In the genomic region with DNA sequence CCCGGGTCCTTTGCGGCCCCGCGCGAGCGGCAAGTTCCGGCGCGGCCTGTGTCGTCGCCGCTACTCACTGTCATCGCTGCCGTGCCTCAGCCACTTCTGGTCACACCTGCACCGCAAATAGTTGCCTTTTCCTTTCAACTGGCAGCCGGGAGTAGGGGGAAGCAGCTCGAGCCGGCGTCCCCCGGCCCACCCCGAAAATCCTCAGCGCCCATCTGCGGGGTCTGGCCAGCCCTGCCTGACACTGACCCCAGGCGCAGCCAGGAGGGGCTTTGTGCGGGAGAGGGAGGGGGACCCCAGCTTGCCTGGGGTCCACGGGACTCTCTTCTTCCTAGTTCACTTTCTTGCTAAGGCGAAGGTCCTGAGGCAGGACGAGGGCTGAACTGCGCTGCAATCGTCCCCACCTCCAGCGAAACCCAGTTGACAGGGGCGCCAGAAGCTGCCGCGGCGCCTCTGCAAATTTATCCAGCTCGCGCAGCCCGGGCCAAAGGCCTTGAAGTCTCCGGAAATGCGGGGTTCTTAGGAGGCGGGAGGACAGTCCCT, we compare ENCODE assay signal across 10 cellular contexts. TPM values are rescaled to one million over a fixed set of nuclear protein-coding genes. Genes with fewer than 3 reads are reported as not detected.
DNase-seq lines count a peak whose midpoint lies in the region; ATAC-seq, FAIRE-seq and TF ChIP-seq lines count a peak whose summit lies in the region.
"Had no signal": no experiment of that assay in that cellular context is flagged by ENCODE, and none has a peak within 500 bp of the region (broad histone marks: within the 10 kb centered on the region; RNA-seq: fewer than 3 reads in every experiment).

No MANE protein-coding gene starts in this region.

- POLR2A ChIA-PET in activated CD4-positive, alpha-beta T cell treated with anti-CD3 and anti-CD28 coated beads for 36 hours (lab: Charles Lee): no interaction called here
- POLR2A ChIA-PET in activated B cell treated with CpG ODN at 0.5 μM for 24 hours (lab: Charles Lee): no interaction called here

- WGBS in stomach, 5 donors: 3 to 18% (median 6%) methylated on average over 20 to 41 of the region's 41 CpGs

- no peak for TF ChIP-seq EP300 in stomach (IDR thresholded peaks at IDR 0.05)

- CTCF ChIA-PET in activated CD4-positive, alpha-beta T cell treated with anti-CD3 and anti-CD28 coated beads for 36 hours (lab: Charles Lee): interaction anchor here (0.6 to 1.7 kb wide), 5 partner anchors 31 to 208 kb away, joined by 3 to 5 read pairs (median 4); no protein-coding TSS in a partner anchor
- CTCF ChIA-PET in activated B cell treated with CpG ODN at 0.5 μM for 24 hours (lab: Charles Lee): interaction anchor here (0.9 kb wide), 1 partner anchor 33 kb away, joined by 3 read pairs; no protein-coding TSS in a partner anchor

- H3K4me1 Mint-ChIP-seq in activated CD4-positive, alpha-beta T cell treated with anti-CD3 and anti-CD28 coated beads for 36 hours: peaks cover 28% of the 10 kb centered on the region
- peaks cover 41% of the 10 kb centered on the region for H3K4me1 Mint-ChIP-seq in activated B cell treated with CpG ODN at 0.5 μM for 24 hours

- H3K27me3 Mint-ChIP-seq in activated CD4-positive, alpha-beta T cell treated with anti-CD3 and anti-CD28 coated beads for 36 hours: peaks cover 68% of the 10 kb centered on the region
- peaks cover 66% of the 10 kb centered on the region for H3K27me3 Mint-ChIP-seq in activated B cell treated with CpG ODN at 0.5 μM for 24 hours

- peak overlapping the region; percentile 67 for H3K4me3 Mint-ChIP-seq in activated CD4-positive, alpha-beta T cell treated with anti-CD3 and anti-CD28 coated beads for 36 hours
- peak overlapping the region; percentile 71 for H3K4me3 Mint-ChIP-seq in activated B cell treated with CpG ODN at 0.5 μM for 24 hours

- peak; percentile 61 for DNase-seq in activated CD4-positive, alpha-beta T cell treated with anti-CD3 and anti-CD28 coated beads for 36 hours
- no peak for DNase-seq in activated CD4-positive, alpha-beta T cell treated with anti-CD3 and anti-CD28 coated beads for 4 hours
- DNase-seq in activated B cell treated with CpG ODN at 0.5 μM for 24 hours (no peak), left lung (no peak), stomach (no peak), HPDE6-E6E7 (ENCODE audit: extremely low spot score) (no peak), GM19239 (ENCODE audit: insufficient read length, low spot score) (no peak)

- H3K9me3 Mint-ChIP-seq in activated CD4-positive, alpha-beta T cell treated with anti-CD3 and anti-CD28 coated beads for 36 hours (ENCODE audit: low read depth): no peaks in the 10 kb centered on the region
- no peaks in the 10 kb centered on the region for H3K9me3 Mint-ChIP-seq in activated B cell treated with CpG ODN at 0.5 μM for 24 hours

- H3K4me1 ChIP-seq in left lung: peaks cover 20 to 26% of the 10 kb centered on the region in 2 donors
- H3K4me1 ChIP-seq in stomach: peaks cover 37 to 80% (median 57%) of the 10 kb centered on the region in 4 donors

- peaks cover 98 to 100% of the 10 kb centered on the region in 2 donors for H3K27me3 ChIP-seq in left lung
- peaks cover 42 to 100% (median 99%) of the 10 kb centered on the region in 3 donors for H3K27me3 ChIP-seq in stomach

- H3K9me3 ChIP-seq in left lung: no peaks in the 10 kb centered on the region
- no peaks in the 10 kb centered on the region for H3K9me3 ChIP-seq in stomach

- H3K27ac ChIP-seq in left lung (no peak overlapping the region), stomach (no peak overlapping the region)

- TF ChIP-seq POLR2A in stomach (IDR thresholded peaks at IDR 0.05): no peak

- H3K36me3 ChIP-seq in left lung: no peaks in the 10 kb centered on the region
- H3K36me3 ChIP-seq in stomach: no peaks in the 10 kb centered on the region

- peak overlapping the region; percentile 5 to 24 for H3K4me3 ChIP-seq in left lung
- peak overlapping the region; percentile 33 to 58 (median 42) for H3K4me3 ChIP-seq in stomach

- peak; percentile 54 for ATAC-seq in activated CD4-positive, alpha-beta T cell treated with anti-CD3 and anti-CD28 coated beads for 36 hours
- ATAC-seq in activated B cell treated with CpG ODN at 0.5 μM for 24 hours (ENCODE audit: low read depth) (no peak), left lung (no peak), HG03439 (IDR thresholded peaks at IDR 0.05; ENCODE audit: unreplicated experiment) (no peak)

- intact Hi-C loops in activated CD4-positive, alpha-beta T cell treated with anti-CD3 and anti-CD28 coated beads for 36 hours (cut with DNase I, micrococcal nuclease): loop anchor here in 1 of 2 experiments (5.0 kb wide), 1 partner anchor 129 kb away; the partner anchor contains the start of gene GSX1
- intact Hi-C loops in activated B cell treated with CpG ODN at 0.5 μM for 24 hours (cut with micrococcal nuclease) (loop anchor here (1.0 kb wide), 1 partner anchor 33 kb away; no protein-coding TSS in a partner anchor), left lung (cut with DNase I) (no loop called here), stomach (cut with DNase I; ENCODE audit: low total_unique reads) (no loop called here)

- H3K36me3 Mint-ChIP-seq in activated CD4-positive, alpha-beta T cell treated with anti-CD3 and anti-CD28 coated beads for 36 hours (ENCODE audit: low read depth): no peaks in the 10 kb centered on the region
- no peaks in the 10 kb centered on the region for H3K36me3 Mint-ChIP-seq in activated B cell treated with CpG ODN at 0.5 μM for 24 hours (ENCODE audit: low read depth)

- FAIRE-seq in GM19239 (lab: Jason Lieb, UNC): no peak

- no peak overlapping the region for H3K27ac Mint-ChIP-seq in activated CD4-positive, alpha-beta T cell treated with anti-CD3 and anti-CD28 coated beads for 36 hours
- no peak overlapping the region for H3K27ac Mint-ChIP-seq in activated B cell treated with CpG ODN at 0.5 μM for 24 hours

- TF ChIP-seq CTCF in activated B cell treated with CpG ODN at 0.5 μM for 24 hours (IDR thresholded peaks at IDR 0.05) (no peak), left lung (IDR thresholded peaks at IDR 0.05) (no peak), stomach (IDR thresholded peaks at IDR 0.05) (no peak)

RNA-seq across cellular contexts. Expression of gene PDX1, which starts 1.7 kb away (rescaled TPM):
- total RNA-seq in activated CD4-positive, alpha-beta T cell treated with anti-CD3 and anti-CD28 coated beads for 36 hours: not detected
- not detected in 2 replicates for total RNA-seq in activated B cell treated with CpG ODN at 0.5 μM for 24 hours
- total RNA-seq in left lung: not detected
- total RNA-seq in stomach: under 1 TPM in 2 of 5 donors, not detected in 3; 0.29 to 0.92 TPM
- polyA plus RNA-seq in stomach: 1 to 10 TPM in 2 of 3 donors, under 1 TPM in 1; 0.13 to 1.8 (median 1.2) TPM
- total RNA-seq: mononuclear cell; T-helper 1 cell treated with Interleukin-12 subunit alpha and Interleukin-12 subunit beta and Interleukin-4 antibody, amounts not matched to agents 30 ng/mL and 1 ng/mL, for 36 hours had no signal

RNA-seq across cellular contexts. Expression of gene CDX2, which starts 47.6 kb away (rescaled TPM):
- total RNA-seq in activated CD4-positive, alpha-beta T cell treated with anti-CD3 and anti-CD28 coated beads for 36 hours: not detected
- not detected in 2 replicates for total RNA-seq in activated B cell treated with CpG ODN at 0.5 μM for 24 hours
- not detected for total RNA-seq in left lung
- total RNA-seq in stomach: 100 to 1,000 TPM in 1 of 5 donors, 1 to 10 TPM in 1, not detected in 3; 2.4 to 106 TPM
- polyA plus RNA-seq in stomach: under 1 TPM in 2 of 3 donors, not detected in 1; 0.03 to 0.12 TPM
- total RNA-seq: mononuclear cell; T-helper 1 cell treated with Interleukin-12 subunit alpha and Interleukin-12 subunit beta and Interleukin-4 antibody, amounts not matched to agents 30 ng/mL and 1 ng/mL, for 36 hours had no signal
